Comparison of ENCODE assay signal across 20 cellular contexts in the genomic region with DNA sequence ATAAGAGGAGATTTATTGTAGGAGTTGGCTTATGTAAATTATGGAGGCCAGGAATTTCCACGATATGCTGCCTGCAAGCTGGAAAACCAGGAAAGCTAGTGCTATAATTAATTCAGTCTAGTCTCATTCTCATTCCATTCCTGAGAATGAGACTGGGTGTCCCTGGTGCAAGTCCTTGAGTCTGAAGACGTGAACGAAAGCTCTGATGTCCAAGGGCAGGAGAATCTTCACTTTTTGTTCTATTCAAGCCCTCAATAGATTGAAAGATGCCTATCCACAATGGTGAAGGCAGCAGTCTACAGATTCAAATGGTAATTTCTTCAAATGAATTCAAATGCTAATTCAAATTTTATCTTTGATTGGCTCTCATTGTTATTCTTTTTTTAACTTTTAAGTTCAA.
"Had no signal": no experiment of that assay in that cellular context is flagged by ENCODE, and none has a peak within 500 bp of the region (broad histone marks: within the 10 kb centered on the region; RNA-seq: fewer than 3 reads in every experiment).

No MANE protein-coding gene starts in this region.

- H3K9me3 ChIP-seq: SK-N-SH had no signal

- DNase-seq: IMR-90, Kasumi-1, MM.1S, NCI-H1092 treated with DMSO at 0.1 percent for 48 hours, NCI-H1436, NCI-H187, NCI-H2029, NCI-H2081 treated with DMSO at 0.1 percent for 48 hours, NCI-H2171, NCI-H226, NCI-H446, NCI-H510A, NCI-H524 treated with DMSO at 0.1 percent for 48 hours, NCI-H69, NCI-H774, RPMI8226, SHP77, SK-N-SH had no signal

- H3K27ac ChIP-seq: KMS-11 had no signal

- FAIRE-seq: HepG2 had no signal

- H3K9ac ChIP-seq: KMS-11, SK-N-SH had no signal

- H3K4me2 ChIP-seq: KMS-11, SK-N-SH had no signal
